Comparison of ENCODE assay signal across 1 cellular context in the genomic region with DNA sequence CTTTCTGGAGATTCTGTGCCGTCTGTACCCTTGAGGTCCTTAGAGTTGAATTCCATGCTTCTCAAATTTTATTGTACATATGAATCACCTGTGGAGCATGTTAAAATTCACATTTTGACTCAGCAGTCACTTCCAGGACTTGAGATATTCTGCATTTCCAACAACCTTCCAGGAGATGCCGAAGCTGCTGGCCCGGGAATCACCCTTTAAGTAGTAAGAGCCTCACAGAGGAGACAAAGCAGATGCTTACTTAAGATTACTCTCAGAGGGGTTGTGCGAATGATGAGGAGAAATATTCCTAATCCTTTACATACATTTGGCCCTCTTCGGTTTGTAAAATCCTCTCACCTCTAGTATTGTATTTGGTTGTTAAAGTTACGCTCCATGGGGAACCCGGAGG.
TF ChIP-seq lines count a peak whose summit lies in the region.

No MANE protein-coding gene starts in this region.

TF ChIP-seq in K562, 482 proteins besides CTCF, POLR2A, EP300 and RAD21 (continued from another document):
- TF ChIP-seq, protein P1, sequence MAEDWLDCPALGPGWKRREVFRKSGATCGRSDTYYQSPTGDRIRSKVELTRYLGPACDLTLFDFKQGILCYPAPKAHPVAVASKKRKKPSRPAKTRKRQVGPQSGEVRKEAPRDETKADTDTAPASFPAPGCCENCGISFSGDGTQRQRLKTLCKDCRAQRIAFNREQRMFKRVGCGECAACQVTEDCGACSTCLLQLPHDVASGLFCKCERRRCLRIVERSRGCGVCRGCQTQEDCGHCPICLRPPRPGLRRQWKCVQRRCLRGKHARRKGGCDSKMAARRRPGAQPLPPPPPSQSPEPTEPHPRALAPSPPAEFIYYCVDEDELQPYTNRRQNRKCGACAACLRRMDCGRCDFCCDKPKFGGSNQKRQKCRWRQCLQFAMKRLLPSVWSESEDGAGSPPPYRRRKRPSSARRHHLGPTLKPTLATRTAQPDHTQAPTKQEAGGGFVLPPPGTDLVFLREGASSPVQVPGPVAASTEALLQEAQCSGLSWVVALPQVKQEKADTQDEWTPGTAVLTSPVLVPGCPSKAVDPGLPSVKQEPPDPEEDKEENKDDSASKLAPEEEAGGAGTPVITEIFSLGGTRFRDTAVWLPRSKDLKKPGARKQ (CRISPR knock-in tag; IDR thresholded peaks at IDR 0.05): 0 out of 2 replicates have a peak, but pooled peaks have one; percentile 22
- no peak for TF ChIP-seq ZNF197 (CRISPR knock-in tag; IDR thresholded peaks at IDR 0.05; ENCODE audit: low read depth)
